Comparison of ENCODE assay signal across 1 cellular context in the genomic region with DNA sequence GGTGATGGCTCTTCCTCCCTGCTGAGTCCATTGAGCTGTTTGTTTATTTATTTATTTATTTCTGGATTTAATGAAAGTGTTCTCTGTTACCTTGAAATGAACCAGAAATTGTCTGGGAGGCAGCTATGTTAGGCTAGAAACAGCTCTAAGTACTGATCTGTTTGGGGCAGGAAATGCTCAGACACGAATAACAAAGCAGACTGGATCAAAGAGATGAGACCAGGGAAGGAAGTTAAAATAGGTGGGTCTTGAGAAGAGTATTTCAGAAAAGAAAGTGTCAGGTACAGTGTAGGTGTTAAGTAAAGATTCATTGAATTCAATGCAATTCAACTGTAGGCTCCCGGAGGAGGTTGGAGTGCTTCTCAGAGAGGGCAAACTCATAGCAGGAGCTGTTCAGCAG.
TF ChIP-seq lines count a peak whose summit lies in the region.

No MANE protein-coding gene starts in this region.

TF ChIP-seq in WTC11, 78 proteins besides CTCF, POLR2A, EP300 and RAD21 (continued from another document):
- TF ChIP-seq, protein P1, sequence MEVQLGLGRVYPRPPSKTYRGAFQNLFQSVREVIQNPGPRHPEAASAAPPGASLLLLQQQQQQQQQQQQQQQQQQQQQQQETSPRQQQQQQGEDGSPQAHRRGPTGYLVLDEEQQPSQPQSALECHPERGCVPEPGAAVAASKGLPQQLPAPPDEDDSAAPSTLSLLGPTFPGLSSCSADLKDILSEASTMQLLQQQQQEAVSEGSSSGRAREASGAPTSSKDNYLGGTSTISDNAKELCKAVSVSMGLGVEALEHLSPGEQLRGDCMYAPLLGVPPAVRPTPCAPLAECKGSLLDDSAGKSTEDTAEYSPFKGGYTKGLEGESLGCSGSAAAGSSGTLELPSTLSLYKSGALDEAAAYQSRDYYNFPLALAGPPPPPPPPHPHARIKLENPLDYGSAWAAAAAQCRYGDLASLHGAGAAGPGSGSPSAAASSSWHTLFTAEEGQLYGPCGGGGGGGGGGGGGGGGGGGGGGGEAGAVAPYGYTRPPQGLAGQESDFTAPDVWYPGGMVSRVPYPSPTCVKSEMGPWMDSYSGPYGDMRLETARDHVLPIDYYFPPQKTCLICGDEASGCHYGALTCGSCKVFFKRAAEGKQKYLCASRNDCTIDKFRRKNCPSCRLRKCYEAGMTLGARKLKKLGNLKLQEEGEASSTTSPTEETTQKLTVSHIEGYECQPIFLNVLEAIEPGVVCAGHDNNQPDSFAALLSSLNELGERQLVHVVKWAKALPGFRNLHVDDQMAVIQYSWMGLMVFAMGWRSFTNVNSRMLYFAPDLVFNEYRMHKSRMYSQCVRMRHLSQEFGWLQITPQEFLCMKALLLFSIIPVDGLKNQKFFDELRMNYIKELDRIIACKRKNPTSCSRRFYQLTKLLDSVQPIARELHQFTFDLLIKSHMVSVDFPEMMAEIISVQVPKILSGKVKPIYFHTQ (CRISPR knock-in tag; IDR thresholded peaks at IDR 0.05): no peak
- TF ChIP-seq, protein P2, sequence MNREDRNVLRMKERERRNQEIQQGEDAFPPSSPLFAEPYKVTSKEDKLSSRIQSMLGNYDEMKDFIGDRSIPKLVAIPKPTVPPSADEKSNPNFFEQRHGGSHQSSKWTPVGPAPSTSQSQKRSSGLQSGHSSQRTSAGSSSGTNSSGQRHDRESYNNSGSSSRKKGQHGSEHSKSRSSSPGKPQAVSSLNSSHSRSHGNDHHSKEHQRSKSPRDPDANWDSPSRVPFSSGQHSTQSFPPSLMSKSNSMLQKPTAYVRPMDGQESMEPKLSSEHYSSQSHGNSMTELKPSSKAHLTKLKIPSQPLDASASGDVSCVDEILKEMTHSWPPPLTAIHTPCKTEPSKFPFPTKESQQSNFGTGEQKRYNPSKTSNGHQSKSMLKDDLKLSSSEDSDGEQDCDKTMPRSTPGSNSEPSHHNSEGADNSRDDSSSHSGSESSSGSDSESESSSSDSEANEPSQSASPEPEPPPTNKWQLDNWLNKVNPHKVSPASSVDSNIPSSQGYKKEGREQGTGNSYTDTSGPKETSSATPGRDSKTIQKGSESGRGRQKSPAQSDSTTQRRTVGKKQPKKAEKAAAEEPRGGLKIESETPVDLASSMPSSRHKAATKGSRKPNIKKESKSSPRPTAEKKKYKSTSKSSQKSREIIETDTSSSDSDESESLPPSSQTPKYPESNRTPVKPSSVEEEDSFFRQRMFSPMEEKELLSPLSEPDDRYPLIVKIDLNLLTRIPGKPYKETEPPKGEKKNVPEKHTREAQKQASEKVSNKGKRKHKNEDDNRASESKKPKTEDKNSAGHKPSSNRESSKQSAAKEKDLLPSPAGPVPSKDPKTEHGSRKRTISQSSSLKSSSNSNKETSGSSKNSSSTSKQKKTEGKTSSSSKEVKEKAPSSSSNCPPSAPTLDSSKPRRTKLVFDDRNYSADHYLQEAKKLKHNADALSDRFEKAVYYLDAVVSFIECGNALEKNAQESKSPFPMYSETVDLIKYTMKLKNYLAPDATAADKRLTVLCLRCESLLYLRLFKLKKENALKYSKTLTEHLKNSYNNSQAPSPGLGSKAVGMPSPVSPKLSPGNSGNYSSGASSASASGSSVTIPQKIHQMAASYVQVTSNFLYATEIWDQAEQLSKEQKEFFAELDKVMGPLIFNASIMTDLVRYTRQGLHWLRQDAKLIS (CRISPR knock-in tag; IDR thresholded peaks at IDR 0.05; ENCODE audit: borderline replicate concordance): no peak
- TF ChIP-seq, protein P3, sequence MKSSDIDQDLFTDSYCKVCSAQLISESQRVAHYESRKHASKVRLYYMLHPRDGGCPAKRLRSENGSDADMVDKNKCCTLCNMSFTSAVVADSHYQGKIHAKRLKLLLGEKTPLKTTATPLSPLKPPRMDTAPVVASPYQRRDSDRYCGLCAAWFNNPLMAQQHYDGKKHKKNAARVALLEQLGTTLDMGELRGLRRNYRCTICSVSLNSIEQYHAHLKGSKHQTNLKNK (CRISPR knock-in tag; IDR thresholded peaks at IDR 0.05): no peak
TF ChIP-seq in WTC11: peak in this region for 0.
